ENCODE assay signal across 13 cellular contexts in genomic region chr6:116631379-116631990, GRCh38. TPM values are rescaled to one million over a fixed set of nuclear protein-coding genes. Genes with fewer than 3 reads are reported as not detected.
DNase-seq lines count a peak whose midpoint lies in the region; ATAC-seq and TF ChIP-seq lines count a peak whose summit lies in the region.
"Had no signal": no experiment of that assay in that cellular context is flagged by ENCODE, and none has a peak within 500 bp of the region (broad histone marks: within the 10 kb centered on the region; RNA-seq: fewer than 3 reads in every experiment).

No MANE protein-coding gene starts in this region.

- peaks cover 0 to 13% of the 10 kb centered on the region in 2 donors for H3K36me3 ChIP-seq in left lung

- intact Hi-C loops in left lung (cut with DNase I): no loop called here
- intact Hi-C loops in CD14-positive monocyte (cut with micrococcal nuclease): no loop called here

- H3K4me3 ChIP-seq in left lung: no peak overlapping the region

- no peak for TF ChIP-seq CTCF in left lung (IDR thresholded peaks at IDR 0.05)
- TF ChIP-seq CTCF in CD14-positive monocyte (IDR thresholded peaks at IDR 0.05): no peak

- H3K9me3 ChIP-seq in left lung: no peaks in the 10 kb centered on the region

- peaks cover 0 to 3% (median 0%) of the 10 kb centered on the region in 7 donors for H3K9me3 Mint-ChIP-seq in CD14-positive monocyte
- H3K9me3 Mint-ChIP-seq: CD8-positive, alpha-beta memory T cell; stimulated activated effector memory CD8-positive, alpha-beta T cell treated with anti-CD3 and anti-CD28 coated beads, Interleukin-12 subunit alpha, Interleukin-12 subunit beta, amount 100 ng/mL, for 72 hours had no signal

- peak overlapping the region in 1 of 7 donors; percentile 14 for H3K27ac Mint-ChIP-seq in CD14-positive monocyte
- H3K27ac Mint-ChIP-seq: activated CD8-positive, alpha-beta T cell treated with anti-CD3 and anti-CD28 coated beads, Interleukin-2, amount 10 ng/mL, durations not matched to agents 7 days and 5 days; stimulated activated effector memory CD8-positive, alpha-beta T cell treated with anti-CD3 and anti-CD28 coated beads, Interleukin-12 subunit alpha, Interleukin-12 subunit beta, amount 100 ng/mL, for 72 hours had no signal

- no peak overlapping the region for H3K27ac ChIP-seq in left lung

- H3K4me3 Mint-ChIP-seq in CD14-positive monocyte: no peak overlapping the region
- H3K4me3 Mint-ChIP-seq: activated CD8-positive, alpha-beta T cell treated with anti-CD3 and anti-CD28 coated beads, Interleukin-2, amount 10 ng/mL, durations not matched to agents 7 days and 5 days; CD8-positive, alpha-beta memory T cell; stimulated activated effector memory CD8-positive, alpha-beta T cell treated with anti-CD3 and anti-CD28 coated beads, Interleukin-12 subunit alpha, Interleukin-12 subunit beta, amount 100 ng/mL, for 72 hours had no signal

- DNase-seq in NCI-H2196 (lab: John Stamatoyannopoulos, UW; ENCODE audit: unreplicated experiment) (peak; percentile 8), left lung (no peak), anterior cingulate cortex (lab: John Stamatoyannopoulos, UW) (no peak), CD14-positive monocyte (ENCODE audit: low spot score) (no peak)
- DNase-seq in stimulated activated CD4-positive, alpha-beta T cell treated with anti-CD3 and anti-CD28 coated beads, Interleukin-4, amount 100 ng/mL, for 4 hours: no peak
- DNase-seq: activated CD8-positive, alpha-beta T cell treated with anti-CD3 and anti-CD28 coated beads, Interleukin-2, amount 10 ng/mL, durations not matched to agents 7 days and 5 days; CD8-positive, alpha-beta memory T cell; midbrain; SIG-M5 had no signal

- H3K27me3 Mint-ChIP-seq in CD14-positive monocyte (ENCODE audit: low read depth in 3 of 3): peaks cover 0 to 1% (median 0%) of the 10 kb centered on the region in 3 donors

- no peaks in the 10 kb centered on the region for H3K4me1 ChIP-seq in left lung

- H3K4me1 Mint-ChIP-seq in CD14-positive monocyte: peaks cover 19% of the 10 kb centered on the region
- H3K4me1 Mint-ChIP-seq: stimulated activated effector memory CD8-positive, alpha-beta T cell treated with anti-CD3 and anti-CD28 coated beads, Interleukin-12 subunit alpha, Interleukin-12 subunit beta, amount 100 ng/mL, for 72 hours had no signal

- H3K36me3 Mint-ChIP-seq in CD14-positive monocyte: peaks cover 32 to 37% of the 10 kb centered on the region in 2 donors

- no peaks in the 10 kb centered on the region for H3K27me3 ChIP-seq in left lung

- ATAC-seq in GM18498 (IDR thresholded peaks at IDR 0.05; ENCODE audit: unreplicated experiment): peak; percentile 58
- ATAC-seq in HG02610 (IDR thresholded peaks at IDR 0.05; ENCODE audit: unreplicated experiment): peak; percentile 69
- ATAC-seq in left lung: peak; percentile 49
- ATAC-seq in HG03045 (IDR thresholded peaks at IDR 0.05; ENCODE audit: unreplicated experiment): no peak
- ATAC-seq: activated CD8-positive, alpha-beta T cell treated with anti-CD3 and anti-CD28 coated beads, Interleukin-2, amount 10 ng/mL, durations not matched to agents 7 days and 5 days; stimulated activated effector memory CD8-positive, alpha-beta T cell treated with anti-CD3 and anti-CD28 coated beads, Interleukin-12 subunit alpha, Interleukin-12 subunit beta, amount 100 ng/mL, for 72 hours had no signal

RNA-seq across cellular contexts. Expression of gene RSPH4A, which starts 15.2 kb away (rescaled TPM):
- 1 to 10 TPM in 1 of 2 donors, under 1 TPM in 1; 0.15 to 5.1 TPM for total RNA-seq in left lung
- not detected for polyA plus RNA-seq in CD14-positive monocyte
- polyA plus RNA-seq: CD8-positive, alpha-beta memory T cell had no signal

RNA-seq across cellular contexts. Expression of gene ZUP1, which starts 37.1 kb away (rescaled TPM):
- total RNA-seq in left lung: 10 to 100 TPM in 1 of 2 donors, 1 to 10 TPM in 1; 8.2 to 12.4 TPM
- 1 to 10 TPM; 3.8 to 5.1 TPM for polyA plus RNA-seq in CD14-positive monocyte

RNA-seq across cellular contexts. Expression of gene KPNA5, which starts 49.5 kb away (rescaled TPM):
- total RNA-seq in left lung: 10 to 100 TPM; 10.2 to 11.8 TPM
- polyA plus RNA-seq in CD14-positive monocyte: 1 to 10 TPM; 1.7 to 2.9 TPM
